Comparison of ENCODE assay signal across 1 cellular context in genomic region chr3:58047806-58048205, GRCh38.
TF ChIP-seq lines count a peak whose summit lies in the region.

No MANE protein-coding gene starts in this region.

TF ChIP-seq in SK-N-SH, 30 proteins besides CTCF, POLR2A, EP300 and RAD21 (continued from another document):
- no peak for TF ChIP-seq IRF3 (IDR thresholded peaks at IDR 0.05; ENCODE audit: low read depth, low read length)
- TF ChIP-seq, protein P1, sequence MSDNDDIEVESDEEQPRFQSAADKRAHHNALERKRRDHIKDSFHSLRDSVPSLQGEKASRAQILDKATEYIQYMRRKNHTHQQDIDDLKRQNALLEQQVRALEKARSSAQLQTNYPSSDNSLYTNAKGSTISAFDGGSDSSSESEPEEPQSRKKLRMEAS (IDR thresholded peaks at IDR 0.05; ENCODE audit: low read depth): 0 out of 2 replicates have a peak, but pooled peaks have one; percentile 10
- no peak for TF ChIP-seq CHD2 (IDR thresholded peaks at IDR 0.05; ENCODE audit: low read length, partially characterized antibody)
TF ChIP-seq in SK-N-SH: peak in this region for 5.
